Comparison of ENCODE assay signal across 8 cellular contexts in the genomic region with DNA sequence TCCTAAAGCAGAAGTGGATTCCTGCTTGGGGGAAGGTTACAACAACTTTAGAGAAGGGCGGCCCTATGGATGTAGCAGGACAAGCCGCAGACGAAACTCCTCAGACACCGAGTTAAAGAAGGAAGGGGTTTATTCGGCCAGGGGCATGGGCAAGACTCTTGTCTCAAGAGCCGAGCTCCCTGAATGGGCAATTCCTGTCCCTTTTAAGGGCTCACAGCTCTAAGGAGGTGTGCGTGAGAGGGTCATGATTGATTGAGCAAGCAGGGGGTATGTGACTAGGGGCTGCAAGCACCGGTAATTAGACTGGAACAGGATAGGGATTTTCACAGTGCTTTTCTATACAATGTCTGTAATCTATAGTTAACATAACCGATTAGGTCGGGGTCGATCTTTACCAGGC. TPM values are rescaled to one million over a fixed set of nuclear protein-coding genes. Genes with fewer than 3 reads are reported as not detected.
DNase-seq lines count a peak whose midpoint lies in the region; ATAC-seq and TF ChIP-seq lines count a peak whose summit lies in the region.

No MANE protein-coding gene starts in this region.

- H3K9me3 ChIP-seq in right atrium auricular region (no peaks in the 10 kb centered on the region), muscle layer of duodenum (ENCODE audit: control insufficient read depth in 1 of 2, low read length in 2 of 2) (no peaks in the 10 kb centered on the region)

- peak overlapping the region; percentile 93 for H3K4me3 Mint-ChIP-seq in MCF 10A (ENCODE audit: unreplicated experiment)

- POLR2A ChIA-PET in MCF 10A (lab: Yijun Ruan, JAX): interaction anchor here (0.8 to 3.2 kb wide), 8 partner anchors 20 to 104 kb away, joined by 3 to 27 read pairs (median 4); a partner anchor contains a TSS

- H3K27ac ChIP-seq in right atrium auricular region (peak overlapping the region; percentile 94 to 95), muscle layer of duodenum (ENCODE audit: low read length) (peak overlapping the region; percentile 87)

- CTCF ChIA-PET in MCF 10A (lab: Yijun Ruan, JAX): interaction anchor here (0.8 to 2.0 kb wide), 8 partner anchors 19 to 196 kb away, joined by 3 to 8 read pairs (median 4); a partner anchor contains a TSS

- DNase-seq in right atrium auricular region (ENCODE audit: low spot score) (no peak), Right ventricle myocardium superior (no peak), MCF 10A (ENCODE audit: unreplicated experiment) (no peak), hippocampal formation (lab: John Stamatoyannopoulos, UW) (no peak), NCI-H1694 treated with DMSO at 0.1 percent for 48 hours (lab: John Stamatoyannopoulos, UW) (no peak)
- DNase-seq in stimulated activated CD4-positive, alpha-beta T cell treated with anti-CD3 and anti-CD28 coated beads, Interleukin-4, amount 100 ng/mL, for 24 hours: no peak
- DNase-seq in stimulated activated CD4-positive, alpha-beta T cell treated with anti-CD3 and anti-CD28 coated beads, Interleukin-2, amount 100 ng/mL, for 24 hours: no peak

- no peaks in the 10 kb centered on the region for H3K27me3 Mint-ChIP-seq in MCF 10A (ENCODE audit: insufficient read depth, unreplicated experiment)

- H3K9me3 Mint-ChIP-seq in MCF 10A (ENCODE audit: unreplicated experiment): no peaks in the 10 kb centered on the region

- intact Hi-C loops in Right ventricle myocardium superior (cut with DNase I) (no loop called here), MCF 10A (cut with micrococcal nuclease) (no loop called here)

- peaks cover 0 to 34% of the 10 kb centered on the region in 2 donors for H3K4me1 ChIP-seq in right atrium auricular region
- H3K4me1 ChIP-seq in muscle layer of duodenum (ENCODE audit: control insufficient read depth in 1 of 2, insufficient read depth in 2 of 2, low read length in 2 of 2): peaks cover 3 to 29% of the 10 kb centered on the region in 2 donors

- ATAC-seq in Right ventricle myocardium superior (ENCODE audit: poor library complexity): no peak

- H3K27ac Mint-ChIP-seq in MCF 10A (ENCODE audit: low read depth, unreplicated experiment): peak overlapping the region; percentile 40

- peak overlapping the region in 1 of 2 donors; percentile 68 for H3K4me3 ChIP-seq in right atrium auricular region
- H3K4me3 ChIP-seq in muscle layer of duodenum (ENCODE audit: low read depth in 1 of 2, low read length in 2 of 2): peak overlapping the region in 1 of 2 donors; percentile 84

- peaks cover 24% of the 10 kb centered on the region for H3K36me3 ChIP-seq in right atrium auricular region
- H3K36me3 ChIP-seq in muscle layer of duodenum (ENCODE audit: control insufficient read depth in 1 of 2, insufficient read depth in 2 of 2, low read length in 2 of 2): peaks cover 19 to 21% of the 10 kb centered on the region in 2 donors

- peaks cover 30% of the 10 kb centered on the region for H3K36me3 Mint-ChIP-seq in MCF 10A (ENCODE audit: insufficient read depth, unreplicated experiment)

- H3K27me3 ChIP-seq in right atrium auricular region (no peaks in the 10 kb centered on the region), muscle layer of duodenum (ENCODE audit: low read depth, low read length) (no peaks in the 10 kb centered on the region)

- no peak for TF ChIP-seq CTCF in right atrium auricular region (IDR thresholded peaks at IDR 0.05)
- TF ChIP-seq CTCF in MCF 10A (IDR thresholded peaks at IDR 0.05; ENCODE audit: unreplicated experiment): no peak

- H3K4me1 Mint-ChIP-seq in MCF 10A (ENCODE audit: insufficient read depth, unreplicated experiment): peaks cover 21% of the 10 kb centered on the region

- TSS peak; percentile 12 for BruUV-seq in MCF 10A (replicated peaks; lab: Mats Ljungman, UMichigan)

RNA-seq across cellular contexts. Expression of a gene that starts 0.9 kb away (rescaled TPM):
- total RNA-seq in right atrium auricular region (100 to 1,000 TPM; 111 to 181 TPM), Right ventricle myocardium superior (209 TPM), MCF 10A (2022) (52.2 and 62.2 TPM in 2 replicates)

RNA-seq across cellular contexts. Expression of a gene that starts 57.4 kb away (rescaled TPM):
- 10 to 100 TPM in 1 of 2 donors, 1 to 10 TPM in 1; 9.5 to 10.6 TPM for total RNA-seq in right atrium auricular region
- 6.9 TPM for total RNA-seq in Right ventricle myocardium superior
- 9.9 and 10.6 TPM in 2 replicates for total RNA-seq in MCF 10A (2022)
